1 cellular context compared by ENCODE assay signal in genomic region chr1:9270290-9270900, GRCh38.
TF ChIP-seq lines count a peak whose summit lies in the region.

No MANE protein-coding gene starts in this region.

TF ChIP-seq in HEK293, 187 proteins besides CTCF, POLR2A, EP300 and RAD21 (continued from another document):
- 0 out of 2 replicates have a peak, but pooled peaks have one; percentile 17 for TF ChIP-seq PATZ1 (tag by site-specific recombination; IDR thresholded peaks at IDR 0.05)
- TF ChIP-seq ELK4 (IDR thresholded peaks at IDR 0.05; ENCODE audit: borderline replicate concordance, low read depth, low read length), result no peak
- no peak for TF ChIP-seq ZNF292 (tag by site-specific recombination; IDR thresholded peaks at IDR 0.05; ENCODE audit: borderline replicate concordance, low read depth)
- TF ChIP-seq ZBTB20 (tag by site-specific recombination; IDR thresholded peaks at IDR 0.05), result peak; percentile 51
- no peak for TF ChIP-seq ZNF621 (tag by site-specific recombination; IDR thresholded peaks at IDR 0.05)
